Comparison of ENCODE assay signal across 8 cellular contexts in the genomic region with DNA sequence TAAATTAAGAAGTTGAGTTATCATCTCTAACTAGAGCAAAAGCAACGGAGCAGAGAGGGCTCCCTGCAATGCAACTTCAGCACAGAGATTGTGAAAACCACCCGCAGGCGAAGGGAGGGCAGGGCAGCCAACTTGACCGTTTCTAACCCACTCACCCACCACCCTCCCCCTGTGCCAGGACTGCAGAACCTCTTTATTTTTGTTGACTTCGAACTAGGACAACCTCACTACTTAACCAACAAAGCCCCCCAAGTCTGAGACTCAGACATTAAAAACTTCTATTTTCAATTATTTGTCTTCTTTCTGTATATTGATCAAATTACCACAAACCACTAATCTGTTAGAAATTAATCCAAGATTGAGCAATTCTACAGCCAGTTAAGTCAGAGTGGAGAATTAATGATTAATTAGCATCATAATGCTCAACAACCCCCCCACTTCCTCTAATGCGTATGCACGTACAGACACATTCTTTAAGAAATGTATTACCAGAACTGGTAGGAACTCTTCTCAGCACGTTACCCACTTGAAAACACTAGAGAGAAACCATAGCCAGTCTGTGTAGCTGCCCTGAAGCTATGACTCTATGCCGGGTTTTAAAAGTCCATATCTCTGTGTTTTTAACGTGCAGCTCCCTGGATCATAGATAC. TPM values are rescaled to one million over a fixed set of nuclear protein-coding genes. Genes with fewer than 3 reads are reported as not detected.
DNase-seq lines count a peak whose midpoint lies in the region; ATAC-seq and TF ChIP-seq lines count a peak whose summit lies in the region.

No MANE protein-coding gene starts in this region.

- peak; percentile 43 for ATAC-seq in GM21619 (IDR thresholded peaks at IDR 0.05; ENCODE audit: unreplicated experiment)
- peak; percentile 54 for ATAC-seq in left lobe of liver
- ATAC-seq in naive thymus-derived CD4-positive, alpha-beta T cell, result no peak
- ATAC-seq in effector memory CD8-positive, alpha-beta T cell (replicated peaks), result no peak
- no peak for ATAC-seq in GM21529 (IDR thresholded peaks at IDR 0.05; ENCODE audit: unreplicated experiment)

- peaks cover 0 to 1% (median 0%) of the 10 kb centered on the region in 5 donors for H3K36me3 Mint-ChIP-seq in naive thymus-derived CD4-positive, alpha-beta T cell
- peaks cover 3% of the 10 kb centered on the region for H3K36me3 Mint-ChIP-seq in effector memory CD8-positive, alpha-beta T cell (ENCODE audit: insufficient read depth)

- CTCF ChIA-PET in naive thymus-derived CD4-positive, alpha-beta T cell (lab: Charles Lee), result no interaction called here

- DNase-seq in AG09309 (ENCODE audit: low read depth) (no peak), left lobe of liver (ENCODE audit: low spot score) (peak; percentile 81), NCI-H2171 treated with DMSO at 0.1 percent for 48 hours (lab: John Stamatoyannopoulos, UW) (no peak)
- no peak for DNase-seq in naive thymus-derived CD4-positive, alpha-beta T cell
- no peak for DNase-seq in effector memory CD8-positive, alpha-beta T cell

- POLR2A ChIA-PET in naive thymus-derived CD4-positive, alpha-beta T cell (lab: Charles Lee), result no interaction called here

- intact Hi-C loops in naive thymus-derived CD4-positive, alpha-beta T cell (cut with micrococcal nuclease), result no loop called here

- no peaks in the 10 kb centered on the region for H3K4me1 ChIP-seq in naive thymus-derived CD4-positive, alpha-beta T cell (ENCODE audit: control insufficient read depth in 2 of 2, insufficient read depth in 2 of 2, low read length in 2 of 2)

- H3K36me3 ChIP-seq in naive thymus-derived CD4-positive, alpha-beta T cell (ENCODE audit: control insufficient read depth in 2 of 3, insufficient read depth in 3 of 3, low read length in 3 of 3), result no peaks in the 10 kb centered on the region

- peak overlapping the region; percentile 94 for H3K27ac ChIP-seq in VCaP
- H3K27ac ChIP-seq in naive thymus-derived CD4-positive, alpha-beta T cell (ENCODE audit: low read depth, low read length), result no peak overlapping the region

- no peaks in the 10 kb centered on the region for H3K27me3 ChIP-seq in naive thymus-derived CD4-positive, alpha-beta T cell (ENCODE audit: control insufficient read depth in 2 of 2, insufficient read depth in 2 of 2, low read length in 2 of 2)

- H3K9me3 ChIP-seq in naive thymus-derived CD4-positive, alpha-beta T cell (ENCODE audit: control insufficient read depth in 2 of 3, low read length in 3 of 3), result no peaks in the 10 kb centered on the region

- no peak overlapping the region for H3K4me3 Mint-ChIP-seq in naive thymus-derived CD4-positive, alpha-beta T cell
- peak overlapping the region in 1 of 2 donors; percentile 2 for H3K4me3 Mint-ChIP-seq in effector memory CD8-positive, alpha-beta T cell

- H3K9me3 Mint-ChIP-seq in naive thymus-derived CD4-positive, alpha-beta T cell, result no peaks in the 10 kb centered on the region
- no peaks in the 10 kb centered on the region for H3K9me3 Mint-ChIP-seq in effector memory CD8-positive, alpha-beta T cell

- peaks cover 52 to 70% (median 59%) of the 10 kb centered on the region in 5 donors for H3K27me3 Mint-ChIP-seq in naive thymus-derived CD4-positive, alpha-beta T cell
- peaks cover 59 to 88% of the 10 kb centered on the region in 2 donors for H3K27me3 Mint-ChIP-seq in effector memory CD8-positive, alpha-beta T cell

- no peak overlapping the region for H3K27ac Mint-ChIP-seq in naive thymus-derived CD4-positive, alpha-beta T cell
- H3K27ac Mint-ChIP-seq in effector memory CD8-positive, alpha-beta T cell, result no peak overlapping the region

- TF ChIP-seq CTCF in AG09309 (IDR thresholded peaks at IDR 0.05; ENCODE audit: control insufficient read depth, insufficient read depth, low read depth, low read length, missing control alignments), result peak; percentile 35
- peak; percentile 22; the same call in 1 of the 2 replicates for TF ChIP-seq CTCF in VCaP (conservative IDR thresholded peaks at IDR 0.05)

- no peak overlapping the region for H3K4me3 ChIP-seq in AG09309 (ENCODE audit: control insufficient read depth, low read depth, low read length)
- H3K4me3 ChIP-seq in naive thymus-derived CD4-positive, alpha-beta T cell (ENCODE audit: low read length), result no peak overlapping the region

- H3K4me1 Mint-ChIP-seq in naive thymus-derived CD4-positive, alpha-beta T cell, result peaks cover 0 to 25% (median 18%) of the 10 kb centered on the region in 7 donors
- peaks cover 0 to 9% of the 10 kb centered on the region in 2 donors for H3K4me1 Mint-ChIP-seq in effector memory CD8-positive, alpha-beta T cell (ENCODE audit: low read depth in 2 of 2)

RNA-seq across cellular contexts. Expression of a gene that starts 2.0 kb away (rescaled TPM):
- 139 TPM for total RNA-seq in left lobe of liver
- total RNA-seq in naive thymus-derived CD4-positive, alpha-beta T cell, result 1 to 10 TPM; 1.0 to 6.0 (median 2.1) TPM
- polyA plus RNA-seq in naive thymus-derived CD4-positive, alpha-beta T cell, result not detected

Comparison
In these comparisons a context has a peak if more than half of its experiments do, and no peak if none do; other contexts are left out.
1. ATAC-seq: peak in GM21619 (single experiment) and left lobe of liver (single experiment); none in naive thymus-derived CD4-positive, alpha-beta T cell (single experiment), effector memory CD8-positive, alpha-beta T cell (single experiment) and GM21529 (single experiment).
2. RNA of a gene that starts 2.0 kb away (total RNA-seq): 139 TPM in left lobe of liver (single experiment); 1.0 to 6.0 TPM in naive thymus-derived CD4-positive, alpha-beta T cell; every median in the first group is over 10 times any median in the second.